ENCODE assay signal across 12 cellular contexts in the genomic region with DNA sequence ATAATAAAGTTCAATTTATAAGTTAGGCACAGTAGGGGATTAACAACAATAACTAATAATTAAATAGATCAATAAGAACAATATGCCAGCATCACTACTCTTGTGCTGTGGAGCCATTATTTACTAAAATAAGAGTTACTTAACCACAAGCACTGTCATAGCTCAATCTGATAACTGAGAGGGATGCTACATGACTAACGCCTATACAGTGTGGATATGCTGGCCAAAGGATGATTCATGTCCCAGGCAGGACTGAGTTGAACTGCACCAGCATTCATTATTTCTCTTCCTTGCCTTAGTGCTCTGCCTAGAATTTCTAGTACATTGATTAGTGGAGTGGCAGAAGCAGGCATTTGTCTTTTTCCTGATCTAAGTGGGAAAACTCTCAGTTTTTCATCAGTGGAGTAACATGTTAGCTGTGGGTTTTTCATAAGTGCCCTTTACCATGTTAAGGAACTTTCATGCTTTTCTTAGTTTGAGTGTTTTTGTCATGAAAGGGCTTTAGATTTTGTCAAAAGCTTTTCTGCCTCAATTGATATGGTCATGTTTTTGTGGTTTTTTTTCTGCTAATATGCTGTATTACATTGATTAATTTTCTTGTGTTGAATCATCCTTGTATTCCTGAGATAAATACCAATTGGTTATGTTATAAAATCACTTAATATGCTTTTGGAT. TPM values are rescaled to one million over a fixed set of nuclear protein-coding genes. Genes with fewer than 3 reads are reported as not detected.
DNase-seq lines count a peak whose midpoint lies in the region; ATAC-seq and TF ChIP-seq lines count a peak whose summit lies in the region.
"Had no signal": no experiment of that assay in that cellular context is flagged by ENCODE, and none has a peak within 500 bp of the region (broad histone marks: within the 10 kb centered on the region; RNA-seq: fewer than 3 reads in every experiment).

No MANE protein-coding gene starts in this region.

- H3K4me1 Mint-ChIP-seq in CD4-positive, alpha-beta memory T cell, result peaks cover 0 to 8% (median 0%) of the 10 kb centered on the region in 4 donors

- H3K4me3 ChIP-seq in BE2C (ENCODE audit: low read depth, low read length) (no peak overlapping the region), astrocyte of the cerebellum (ENCODE audit: low read depth, low read length) (no peak overlapping the region), left lung (no peak overlapping the region), ovary (no peak overlapping the region)
- no peak overlapping the region for H3K4me3 ChIP-seq in CD4-positive, alpha-beta memory T cell (ENCODE audit: low read length in 2 of 2)
- H3K4me3 ChIP-seq: dorsolateral prefrontal cortex, right atrium auricular region, SJCRH30 had no signal

- intact Hi-C loops in left lung (cut with DNase I), result no loop called here
- intact Hi-C loops in CD4-positive, alpha-beta memory T cell (cut with micrococcal nuclease), result no loop called here
- intact Hi-C loops in ovary (cut with DNase I), result no loop called here

- peaks cover 49 to 56% of the 10 kb centered on the region in 2 donors for H3K36me3 Mint-ChIP-seq in CD4-positive, alpha-beta memory T cell

- no peak for TF ChIP-seq EP300 in ovary (IDR thresholded peaks at IDR 0.05)

- H3K27ac Mint-ChIP-seq in CD4-positive, alpha-beta memory T cell, result no peak overlapping the region

- WGBS in ovary, 3 donors, result 45 to 75% (median 47%) methylated on average over 1 of the region's 1 CpG

- ATAC-seq in left lung, result peak; percentile 75
- ATAC-seq in GM18502 (IDR thresholded peaks at IDR 0.05; ENCODE audit: poor library complexity, unreplicated experiment), result no peak
- no peak for ATAC-seq in GM18519 (IDR thresholded peaks at IDR 0.05; ENCODE audit: low FRiP score, unreplicated experiment)

- H3K27me3 Mint-ChIP-seq in CD4-positive, alpha-beta memory T cell, result no peaks in the 10 kb centered on the region

- peaks cover 5 to 19% (median 10%) of the 10 kb centered on the region in 8 donors for H3K9me3 Mint-ChIP-seq in CD4-positive, alpha-beta memory T cell

- no peaks in the 10 kb centered on the region for H3K9me3 ChIP-seq in BE2C
- H3K9me3 ChIP-seq in left lung, result peaks cover 0 to 9% of the 10 kb centered on the region in 2 donors
- H3K9me3 ChIP-seq in CD4-positive, alpha-beta memory T cell (ENCODE audit: control insufficient read depth in 1 of 2, low read length in 2 of 2), result no peaks in the 10 kb centered on the region
- peaks cover 0 to 4% of the 10 kb centered on the region in 2 donors for H3K9me3 ChIP-seq in ovary
- H3K9me3 ChIP-seq: SJCRH30 had no signal

- H3K4me3 Mint-ChIP-seq in CD4-positive, alpha-beta memory T cell, result no peak overlapping the region

- H3K27ac ChIP-seq in left lung (no peak overlapping the region), ovary (no peak overlapping the region)
- no peak overlapping the region for H3K27ac ChIP-seq in CD4-positive, alpha-beta memory T cell (ENCODE audit: low read depth, low read length)
- H3K27ac ChIP-seq: dorsolateral prefrontal cortex, right atrium auricular region, SJCRH30 had no signal

- DNase-seq in BE2C, result peak; percentile 7
- DNase-seq in HT1080 (ENCODE audit: low read depth), result peak; percentile 88
- peak; percentile 71 for DNase-seq in astrocyte of the cerebellum (ENCODE audit: low read depth)
- no peak for DNase-seq in left lung
- no peak for DNase-seq in CD4-positive, alpha-beta memory T cell
- DNase-seq in ovary, result no peak
- DNase-seq: dorsolateral prefrontal cortex, NCI-H1694 treated with DMSO at 0.1 percent for 48 hours, SJCRH30 had no signal

- TF ChIP-seq CTCF in BE2C (IDR thresholded peaks at IDR 0.05; ENCODE audit: low read depth, low read length), result no peak
- TF ChIP-seq CTCF in astrocyte of the cerebellum (IDR thresholded peaks at IDR 0.05; ENCODE audit: low read depth, low read length, missing control alignments), result no peak
- no peak for TF ChIP-seq CTCF in left lung (IDR thresholded peaks at IDR 0.05)
- TF ChIP-seq CTCF in ovary (IDR thresholded peaks at IDR 0.05), result no peak

- CTCF ChIA-PET in CD4-positive, alpha-beta memory T cell (lab: Charles Lee; ENCODE audit: partially characterized antibody), result no interaction called here

- H3K36me3 ChIP-seq in BE2C (no peaks in the 10 kb centered on the region), left lung (peaks cover 0 to 6% of the 10 kb centered on the region in 2 donors), ovary (no peaks in the 10 kb centered on the region)
- no peaks in the 10 kb centered on the region for H3K36me3 ChIP-seq in CD4-positive, alpha-beta memory T cell (ENCODE audit: insufficient read depth, low read length)
- H3K36me3 ChIP-seq: right atrium auricular region, SJCRH30 had no signal

- no peak for TF ChIP-seq POLR2A in ovary (IDR thresholded peaks at IDR 0.05)

- in situ Hi-C loops in astrocyte of the cerebellum (cut with HindIII; ENCODE audit: low sequenced_read_pairs), result no loop called here

- POLR2A ChIA-PET in CD4-positive, alpha-beta memory T cell (lab: Charles Lee; ENCODE audit: partially characterized antibody), result no interaction called here

- H3K27me3 ChIP-seq in BE2C (no peaks in the 10 kb centered on the region), left lung (no peaks in the 10 kb centered on the region), ovary (no peaks in the 10 kb centered on the region)
- H3K27me3 ChIP-seq in CD4-positive, alpha-beta memory T cell (ENCODE audit: insufficient read depth, low read length), result no peaks in the 10 kb centered on the region
- H3K27me3 ChIP-seq: dorsolateral prefrontal cortex, right atrium auricular region, SJCRH30 had no signal

- H3K4me1 ChIP-seq in BE2C (no peaks in the 10 kb centered on the region), left lung (no peaks in the 10 kb centered on the region), ovary (ENCODE audit: insufficient read depth) (no peaks in the 10 kb centered on the region)
- H3K4me1 ChIP-seq in CD4-positive, alpha-beta memory T cell (ENCODE audit: insufficient read depth, low read length), result no peaks in the 10 kb centered on the region
- H3K4me1 ChIP-seq: right atrium auricular region, SJCRH30 had no signal

RNA-seq across cellular contexts. Expression of gene KIAA1328, which starts 21.7 kb away (rescaled TPM):
- 1.0 TPM for polyA plus RNA-seq in BE2C (2012; ENCODE audit: insufficient read depth, insufficient read length, low read depth)
- 1.2 and 1.4 TPM in 2 replicates for total RNA-seq in HT1080 (2014; rRNA removed; shearing (Covaris generic))
- polyA plus RNA-seq in HT1080 (2015; cell fraction: cytosol; rRNA removed), result 0.94 and 2.7 TPM in 2 replicates
- 3.5 and 4.2 TPM in 2 replicates for polyA plus RNA-seq in HT1080 (2015; cell fraction: nucleus; rRNA removed)
- 1 to 10 TPM; 8.4 to 9.3 TPM for total RNA-seq in left lung
- 10 to 100 TPM; 12.3 to 15.7 TPM for total RNA-seq in CD4-positive, alpha-beta memory T cell
- polyA plus RNA-seq in CD4-positive, alpha-beta memory T cell, result 10 to 100 TPM in 1 of 2 donors, 1 to 10 TPM in 1; 6.9 to 13.4 TPM
- 10 to 100 TPM; 16.7 to 38.3 (median 22.7) TPM for total RNA-seq in ovary
- polyA plus RNA-seq in ovary, result 10 to 100 TPM in 1 of 2 donors, 1 to 10 TPM in 1; 6.7 to 10.0 TPM

RNA-seq across cellular contexts. Expression of gene TPGS2, which starts 21.9 kb away (rescaled TPM):
- polyA plus RNA-seq in BE2C (2012; ENCODE audit: insufficient read depth, insufficient read length, low read depth), result 38.6 TPM
- total RNA-seq in HT1080 (2014; rRNA removed; shearing (Covaris generic)), result 114 and 123 TPM in 2 replicates
- polyA plus RNA-seq in HT1080 (2015; cell fraction: cytosol; rRNA removed), result 158 and 162 TPM in 2 replicates
- polyA plus RNA-seq in HT1080 (2015; cell fraction: nucleus; rRNA removed), result 44.9 and 47.3 TPM in 2 replicates
- 10 to 100 TPM; 58.3 to 92.3 TPM for total RNA-seq in left lung
- 10 to 100 TPM; 51.6 to 54.7 TPM for total RNA-seq in CD4-positive, alpha-beta memory T cell
- 10 to 100 TPM; 69.5 to 75.3 TPM for polyA plus RNA-seq in CD4-positive, alpha-beta memory T cell
- 100 to 1,000 TPM in 1 of 7 donors, 10 to 100 TPM in 6; 55.9 to 110 (median 74.1) TPM for total RNA-seq in ovary
- polyA plus RNA-seq in ovary, result 100 to 1,000 TPM in 1 of 2 donors, 10 to 100 TPM in 1; 68.5 to 122 TPM

Comparison
In these comparisons a context has a peak if more than half of its experiments do, and no peak if none do; other contexts are left out.
1. DNase-seq: peak in BE2C (single experiment), HT1080 (single experiment) and astrocyte of the cerebellum (single experiment); none in left lung (0 of 2), CD4-positive, alpha-beta memory T cell (0 of 5) and ovary (0 of 5).